In the genomic region with DNA sequence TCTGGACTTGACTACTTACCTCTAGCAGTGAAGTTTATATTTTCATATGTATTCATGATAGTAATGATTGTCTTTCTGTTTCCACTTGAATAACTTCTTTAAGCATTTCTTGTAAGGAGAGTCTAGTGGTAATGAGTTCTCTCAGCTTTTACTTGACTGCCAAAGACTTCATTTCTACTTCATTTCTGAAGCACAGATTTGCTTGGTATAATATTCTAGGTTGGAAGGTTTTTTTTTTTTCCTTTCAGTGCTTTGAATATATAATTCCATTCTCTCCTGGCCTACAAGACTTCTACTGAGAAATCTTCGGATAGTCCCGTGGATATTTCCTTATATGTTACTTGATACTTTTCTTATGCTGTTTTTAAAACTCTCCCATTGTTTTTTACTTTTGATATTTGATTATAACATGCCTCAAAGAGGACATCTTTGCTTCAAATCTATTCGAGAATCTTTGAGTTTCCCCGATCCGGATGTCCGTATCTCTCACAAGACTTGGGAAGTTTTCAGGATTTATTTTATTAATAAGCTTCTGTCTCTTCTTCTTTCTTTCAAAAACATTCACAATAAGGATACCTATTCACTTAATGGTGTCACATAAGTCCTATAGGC, we compare ENCODE assay signal across 7 cellular contexts.
"Had no signal": no experiment of that assay in that cellular context is flagged by ENCODE, and none has a peak within 500 bp of the region (broad histone marks: within the 10 kb centered on the region; RNA-seq: fewer than 3 reads in every experiment).

No MANE protein-coding gene starts in this region.

- H3K4me3 ChIP-seq: K562 had no signal

- DNase-seq: IMR-90, KBM-7, KG1 had no signal

- H3K27ac ChIP-seq: HL-60, KMS-11 had no signal

- ATAC-seq: HepG2, K562 had no signal
